Comparison of ENCODE assay signal across 14 cellular contexts in the genomic region with DNA sequence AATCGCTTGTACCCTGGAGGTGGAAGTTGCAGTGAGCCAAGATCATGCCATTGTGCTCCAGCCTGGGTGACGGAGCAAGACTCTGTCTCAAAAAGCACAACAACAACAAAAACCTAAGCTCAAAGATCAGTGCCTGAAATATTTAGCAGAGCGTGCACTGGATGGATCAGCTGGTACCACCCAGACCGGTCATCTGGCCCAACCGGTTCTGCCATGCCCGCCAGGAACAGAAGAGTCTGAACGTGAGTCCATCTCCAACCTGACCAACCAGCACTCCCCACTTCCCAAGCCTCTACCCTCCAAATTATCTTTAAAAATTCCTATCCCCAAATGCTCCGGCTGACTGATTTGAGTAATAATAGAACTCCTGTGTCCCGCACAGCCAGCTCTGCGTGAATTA. TPM values are rescaled to one million over a fixed set of nuclear protein-coding genes. Genes with fewer than 3 reads are reported as not detected.
DNase-seq lines count a peak whose midpoint lies in the region; ATAC-seq lines count a peak whose summit lies in the region.
"Had no signal": no experiment of that assay in that cellular context is flagged by ENCODE, and none has a peak within 500 bp of the region (broad histone marks: within the 10 kb centered on the region; RNA-seq: fewer than 3 reads in every experiment).

No MANE protein-coding gene starts in this region.

- H2AK5ac ChIP-seq in trophoblast cell (ENCODE audit: low read length) = no peak overlapping the region

- peaks cover 8% of the 10 kb centered on the region for H3K79me1 ChIP-seq in trophoblast cell (ENCODE audit: low read length)

- H2AFZ ChIP-seq in trophoblast cell (ENCODE audit: insufficient read depth, low read length, poor library complexity) = no peak overlapping the region

- no peak overlapping the region for H3K4me2 ChIP-seq in trophoblast cell (ENCODE audit: low read length)

- H3K27ac ChIP-seq in CD4-positive, CD25-positive, alpha-beta regulatory T cell (ENCODE audit: insufficient read depth, low read length, poor library complexity, severe bottlenecking) = peak overlapping the region; percentile 5
- H3K27ac ChIP-seq in KOPT-K1 (ENCODE audit: low read depth, low read length, poor library complexity, severe bottlenecking) (peak overlapping the region; percentile 75), trophoblast cell (ENCODE audit: low read depth, low read length) (no peak overlapping the region)

- intact Hi-C loops in dendritic cell treated with granulocyte-macrophage colony-stimulating factor and Interleukin-4, amounts not matched to agents 40 ng/mL and 50 ng/mL, for 4 days (cut with micrococcal nuclease) = loop anchor here (10.0 kb wide), 1 partner anchor 193 kb away; a partner anchor contains a TSS

- H3K18ac ChIP-seq in trophoblast cell (ENCODE audit: low read length) = no peak overlapping the region

- peaks cover 9% of the 10 kb centered on the region for H3K27me3 Mint-ChIP-seq in CD4-positive, CD25-positive, alpha-beta regulatory T cell
- H3K27me3 Mint-ChIP-seq in dendritic cell treated with granulocyte-macrophage colony-stimulating factor and Interleukin-4, amounts not matched to agents 40 ng/mL and 50 ng/mL, for 4 days = no peaks in the 10 kb centered on the region

- H3K23ac ChIP-seq in trophoblast cell (ENCODE audit: low read length) = no peak overlapping the region

- no CpG with 5 or more reads among the region's 10 CpGs for WGBS in trophoblast cell (ENCODE audit: extremely low coverage, insufficient coverage, insufficient read length)

- no peak overlapping the region for H2BK120ac ChIP-seq in trophoblast cell (ENCODE audit: insufficient read depth, low read length, poor library complexity)

- H3K27ac Mint-ChIP-seq in CD4-positive, CD25-positive, alpha-beta regulatory T cell = peak overlapping the region; percentile 84 to 98 (median 85)
- H3K27ac Mint-ChIP-seq in dendritic cell treated with granulocyte-macrophage colony-stimulating factor and Interleukin-4, amounts not matched to agents 40 ng/mL and 50 ng/mL, for 4 days = peak overlapping the region; percentile 100

- H3K4me3 ChIP-seq in CD4-positive, CD25-positive, alpha-beta regulatory T cell (ENCODE audit: low read depth, low read length) = no peak overlapping the region
- H3K4me3 ChIP-seq in trophoblast cell (ENCODE audit: low read depth, low read length) (no peak overlapping the region), MG63 (no peak overlapping the region)

- no peak for ATAC-seq in CD4-positive, CD25-positive, alpha-beta regulatory T cell (ENCODE audit: low read depth in 2 of 2)
- no peak for ATAC-seq in GM21737 (IDR thresholded peaks at IDR 0.05; ENCODE audit: unreplicated experiment)
- ATAC-seq: left lobe of liver had no signal

- H2BK5ac ChIP-seq in trophoblast cell (ENCODE audit: low read depth, low read length, poor library complexity) = no peak overlapping the region

- no peak overlapping the region for H3K4ac ChIP-seq in trophoblast cell (ENCODE audit: low read depth, low read length)

- no peaks in the 10 kb centered on the region for H3K36me3 ChIP-seq in CD4-positive, CD25-positive, alpha-beta regulatory T cell (ENCODE audit: control insufficient read depth, insufficient read depth, low read length)
- H3K36me3 ChIP-seq in KOPT-K1 (ENCODE audit: insufficient read depth, low read length) = peaks cover 14% of the 10 kb centered on the region; the same call in 1 of the 2 replicates
- H3K36me3 ChIP-seq in trophoblast cell (ENCODE audit: control insufficient read depth in 1 of 2, insufficient read depth in 2 of 2, low read length in 2 of 2) = peaks cover 3% of the 10 kb centered on the region in 2 experiments
- peaks cover 26% of the 10 kb centered on the region for H3K36me3 ChIP-seq in MG63
- H3K36me3 ChIP-seq: colonic mucosa had no signal

- no peak overlapping the region for H3K14ac ChIP-seq in trophoblast cell (ENCODE audit: low read length)

- no peak overlapping the region for H3K9ac ChIP-seq in trophoblast cell (ENCODE audit: low read length)

- H3K27me3 ChIP-seq in CD4-positive, CD25-positive, alpha-beta regulatory T cell (ENCODE audit: control insufficient read depth, insufficient read depth, low read length) = no peaks in the 10 kb centered on the region
- H3K27me3 ChIP-seq in trophoblast cell (ENCODE audit: insufficient read depth, low read length) (no peaks in the 10 kb centered on the region), MG63 (no peaks in the 10 kb centered on the region)
- H3K27me3 ChIP-seq: colonic mucosa, upper lobe of left lung had no signal

- no peak overlapping the region for H4K8ac ChIP-seq in trophoblast cell (ENCODE audit: low read depth, low read length)

- H3K9me3 Mint-ChIP-seq in CD4-positive, CD25-positive, alpha-beta regulatory T cell = peaks cover 0 to 1% (median 0%) of the 10 kb centered on the region in 7 donors
- no peaks in the 10 kb centered on the region for H3K9me3 Mint-ChIP-seq in dendritic cell treated with granulocyte-macrophage colony-stimulating factor and Interleukin-4, amounts not matched to agents 40 ng/mL and 50 ng/mL, for 4 days

- no peak overlapping the region for H4K91ac ChIP-seq in trophoblast cell (ENCODE audit: low read depth, low read length)

- H3K4me1 ChIP-seq in CD4-positive, CD25-positive, alpha-beta regulatory T cell (ENCODE audit: control insufficient read depth, insufficient read depth, low read length, poor library complexity, severe bottlenecking) = peaks cover 16% of the 10 kb centered on the region
- peaks cover 2 to 5% of the 10 kb centered on the region in 2 experiments for H3K4me1 ChIP-seq in trophoblast cell (ENCODE audit: control insufficient read depth in 1 of 2, insufficient read depth in 2 of 2, low read length in 2 of 2)

- peaks cover 3% of the 10 kb centered on the region for H3K79me2 ChIP-seq in trophoblast cell (ENCODE audit: control insufficient read depth, insufficient read depth, low read length, poor library complexity)

- H3K4me3 Mint-ChIP-seq in CD4-positive, CD25-positive, alpha-beta regulatory T cell = peak overlapping the region; percentile 33 to 71 (median 46)
- peak overlapping the region; percentile 44 for H3K4me3 Mint-ChIP-seq in dendritic cell treated with granulocyte-macrophage colony-stimulating factor and Interleukin-4, amounts not matched to agents 40 ng/mL and 50 ng/mL, for 4 days

- no peaks in the 10 kb centered on the region for H3K36me3 Mint-ChIP-seq in CD4-positive, CD25-positive, alpha-beta regulatory T cell
- H3K36me3 Mint-ChIP-seq in dendritic cell treated with granulocyte-macrophage colony-stimulating factor and Interleukin-4, amounts not matched to agents 40 ng/mL and 50 ng/mL, for 4 days (ENCODE audit: low read depth) = peaks cover 26% of the 10 kb centered on the region

- H3K9me3 ChIP-seq in CD4-positive, CD25-positive, alpha-beta regulatory T cell (ENCODE audit: control insufficient read depth in 2 of 2, low read length in 2 of 2) = no peaks in the 10 kb centered on the region
- H3K9me3 ChIP-seq in KOPT-K1 (ENCODE audit: insufficient read depth, low read length, poor library complexity, severe bottlenecking) (peaks cover 5% of the 10 kb centered on the region), trophoblast cell (ENCODE audit: insufficient read depth, low read depth, low read length) (peaks cover 3% of the 10 kb centered on the region), MG63 (peaks cover 8% of the 10 kb centered on the region)
- H3K9me3 ChIP-seq: colonic mucosa, upper lobe of left lung had no signal

- H4K12ac ChIP-seq in trophoblast cell (ENCODE audit: low read depth, low read length) = no peak overlapping the region

- peaks cover 2 to 24% (median 12%) of the 10 kb centered on the region in 4 donors for H3K4me1 Mint-ChIP-seq in CD4-positive, CD25-positive, alpha-beta regulatory T cell
- peaks cover 37% of the 10 kb centered on the region for H3K4me1 Mint-ChIP-seq in dendritic cell treated with granulocyte-macrophage colony-stimulating factor and Interleukin-4, amounts not matched to agents 40 ng/mL and 50 ng/mL, for 4 days (ENCODE audit: low read depth)

- DNase-seq in CD4-positive, CD25-positive, alpha-beta regulatory T cell = no peak
- peak; percentile 29 to 54 for DNase-seq in trophoblast cell
- DNase-seq in MG63 = no peak
- no peak for DNase-seq in OCI-M2 (lab: John Stamatoyannopoulos, UW; ENCODE audit: unreplicated experiment)
- DNase-seq in DMS53 treated with DMSO at 0.1 percent for 48 hours (lab: John Stamatoyannopoulos, UW; ENCODE audit: unreplicated experiment) = no peak
- DNase-seq: colonic mucosa; NCI-H1436 treated with DMSO at 0.1 percent for 48 hours; NK-92 treated with Interleukin-12 subunit alpha and Interleukin-12 subunit beta, amount 100 ng/mL, for 24 hours; upper lobe of left lung had no signal

- H2BK12ac ChIP-seq in trophoblast cell (ENCODE audit: low read length) = no peak overlapping the region

RNA-seq across cellular contexts. Expression of a gene that starts 1.5 kb away (rescaled TPM):
- total RNA-seq in CD4-positive, CD25-positive, alpha-beta regulatory T cell = 6.6 TPM
- polyA plus RNA-seq in CD4-positive, CD25-positive, alpha-beta regulatory T cell = 10 to 100 TPM; 35.0 to 39.6 (median 36.8) TPM
- 17.1 and 17.3 TPM in 2 replicates for polyA plus RNA-seq in trophoblast cell (2013)
- 28.1 and 52.9 TPM in 2 replicates for total RNA-seq in MG63 (2014; rRNA removed; shearing (Covaris generic); ENCODE audit: low replicate concordance)

RNA-seq across cellular contexts. Expression of a gene that starts 7.6 kb away (rescaled TPM):
- 94.3 TPM for total RNA-seq in CD4-positive, CD25-positive, alpha-beta regulatory T cell
- polyA plus RNA-seq in CD4-positive, CD25-positive, alpha-beta regulatory T cell = 1 to 10 TPM; 6.3 to 9.6 (median 8.1) TPM
- 24.9 and 25.4 TPM in 2 replicates for polyA plus RNA-seq in trophoblast cell (2013)
- 10.5 and 16.2 TPM in 2 replicates for total RNA-seq in MG63 (2014; rRNA removed; shearing (Covaris generic); ENCODE audit: low replicate concordance)

RNA-seq across cellular contexts. Expression of a gene that starts 8.8 kb away (rescaled TPM):
- not detected for total RNA-seq in CD4-positive, CD25-positive, alpha-beta regulatory T cell
- polyA plus RNA-seq in CD4-positive, CD25-positive, alpha-beta regulatory T cell = not detected
- not detected in 2 replicates for polyA plus RNA-seq in trophoblast cell (2013)
- total RNA-seq in MG63 (2014; rRNA removed; shearing (Covaris generic); ENCODE audit: low replicate concordance) = not detected in 2 replicates
- total RNA-seq: glomerular endothelial cell, left lobe of liver had no signal

RNA-seq across cellular contexts. Expression of a gene that starts 22.3 kb away (rescaled TPM):
- total RNA-seq in CD4-positive, CD25-positive, alpha-beta regulatory T cell = 2.6 TPM
- not detected for polyA plus RNA-seq in CD4-positive, CD25-positive, alpha-beta regulatory T cell
- 0.14 and 0.23 TPM in 2 replicates for polyA plus RNA-seq in trophoblast cell (2013)
- total RNA-seq in MG63 (2014; rRNA removed; shearing (Covaris generic); ENCODE audit: low replicate concordance) = 2.9 and 5.6 TPM in 2 replicates

RNA-seq across cellular contexts. Expression of a gene that starts 52.8 kb away (rescaled TPM):
- total RNA-seq in CD4-positive, CD25-positive, alpha-beta regulatory T cell = 104 TPM
- polyA plus RNA-seq in CD4-positive, CD25-positive, alpha-beta regulatory T cell = 10 to 100 TPM; 22.0 to 24.9 (median 23.5) TPM
- polyA plus RNA-seq in trophoblast cell (2013) = 41.9 and 46.1 TPM in 2 replicates
- total RNA-seq in MG63 (2014; rRNA removed; shearing (Covaris generic); ENCODE audit: low replicate concordance) = 32.7 and 115 TPM in 2 replicates

Comparison
In these comparisons a context has a peak if more than half of its experiments do, and no peak if none do; other contexts are left out.
1. DNase-seq: peak in trophoblast cell (2 of 2); none in CD4-positive, CD25-positive, alpha-beta regulatory T cell (0 of 3), MG63 (single experiment), OCI-M2 (single experiment) and DMS53 treated with DMSO at 0.1 percent for 48 hours (single experiment).